9 cellular contexts compared by ENCODE assay signal in genomic region chr7:33823913-33824312, GRCh38.
"Had no signal": no experiment of that assay in that cellular context is flagged by ENCODE, and none has a peak within 500 bp of the region (broad histone marks: within the 10 kb centered on the region; RNA-seq: fewer than 3 reads in every experiment).

No MANE protein-coding gene starts in this region.

- H3K9ac ChIP-seq: GM23248 had no signal

- H3K4me1 ChIP-seq: HAP-1 had no signal

- H3K27me3 Mint-ChIP-seq: IgD-negative memory B cell had no signal

- H3K27ac Mint-ChIP-seq: HFFc6, IgD-negative memory B cell had no signal

- H3K4me3 ChIP-seq: GM23248, HAP-1 had no signal

- H3K36me3 ChIP-seq: HAP-1 had no signal

- H3K4me1 Mint-ChIP-seq: IgD-negative memory B cell had no signal

- H3K9me3 ChIP-seq: HAP-1 had no signal

- ATAC-seq: HCT116, HepG2 had no signal

- H3K27ac ChIP-seq: GM23248, HL-60 had no signal

- H2AFZ ChIP-seq: GM23248 had no signal

- DNase-seq: GM23248, GOT3, H7, HFFc6 had no signal

- H3K4me3 Mint-ChIP-seq: HFFc6, IgD-negative memory B cell had no signal
